ENCODE assay signal across 19 cellular contexts in the genomic region with DNA sequence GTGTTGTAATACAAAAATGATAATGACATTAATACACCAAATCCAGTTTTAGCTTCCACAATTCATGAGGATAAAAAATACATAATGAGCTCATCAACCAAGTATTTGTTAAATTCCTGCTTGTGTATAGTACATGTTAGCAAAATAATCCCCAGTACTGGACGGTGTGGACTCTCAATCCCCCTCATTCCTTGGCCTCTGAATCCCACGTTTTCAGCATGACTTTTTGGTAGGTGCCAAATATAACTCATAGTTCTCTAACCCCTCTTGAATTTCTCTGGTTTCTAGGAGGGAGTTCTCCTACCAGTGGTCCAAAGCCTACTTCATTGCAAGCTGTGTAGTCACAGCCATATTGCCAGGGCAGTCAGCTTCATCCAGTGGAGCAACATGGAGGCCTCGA. TPM values are rescaled to one million over a fixed set of nuclear protein-coding genes. Genes with fewer than 3 reads are reported as not detected.
A peak's percentile ranks its signal among the peaks of the same experiment; 100 is the strongest.
DNase-seq lines count a peak whose midpoint lies in the region; ATAC-seq and TF ChIP-seq lines count a peak whose summit lies in the region.
"Had no signal": no experiment of that assay in that cellular context is flagged by ENCODE, and none has a peak within 500 bp of the region (broad histone marks: within the 10 kb centered on the region; RNA-seq: fewer than 3 reads in every experiment).

No MANE protein-coding gene starts in this region.

- no peak overlapping the region for H2AFZ ChIP-seq in smooth muscle cell (ENCODE audit: low read depth)

- H3K27ac ChIP-seq in smooth muscle cell (ENCODE audit: low read depth) = peak overlapping the region; percentile 47
- H3K27ac ChIP-seq: Peyer's patch had no signal

- TF ChIP-seq CTCF in HFFc6 (IDR thresholded peaks at IDR 0.05) = no peak
- TF ChIP-seq CTCF in fibroblast of villous mesenchyme (IDR thresholded peaks at IDR 0.05; ENCODE audit: insufficient read depth, low read depth, low read length) = no peak
- no peak for TF ChIP-seq CTCF in smooth muscle cell (IDR thresholded peaks at IDR 0.05; ENCODE audit: borderline replicate concordance, insufficient read depth, poor library complexity, severe bottlenecking)

- H3K4me2 ChIP-seq in smooth muscle cell = peak overlapping the region; percentile 60

- H3K79me2 ChIP-seq in smooth muscle cell (ENCODE audit: low read depth) = no peaks in the 10 kb centered on the region

- H3K27me3 ChIP-seq in smooth muscle cell (ENCODE audit: low read depth) = no peaks in the 10 kb centered on the region
- H3K27me3 ChIP-seq: Peyer's patch had no signal

- H3K4me1 ChIP-seq in smooth muscle cell (ENCODE audit: low read depth) = no peaks in the 10 kb centered on the region
- H3K4me1 ChIP-seq: Peyer's patch had no signal

- no peaks in the 10 kb centered on the region for H4K20me1 ChIP-seq in smooth muscle cell (ENCODE audit: low read depth)

- peak overlapping the region; percentile 71 for H3K4me3 Mint-ChIP-seq in HFFc6
- H3K4me3 Mint-ChIP-seq: activated CD4-positive, alpha-beta T cell treated with anti-CD3 and anti-CD28 coated beads, Interleukin-2, amount 10 ng/mL, durations not matched to agents 24 days and 14 days; activated naive CD8-positive, alpha-beta T cell treated with anti-CD3 and anti-CD28 coated beads, Interleukin-2, amount 10 ng/mL, durations not matched to agents 7 days and 5 days; CD4-positive, CD25-positive, alpha-beta regulatory T cell; IgD-negative memory B cell; stimulated activated memory B cell treated with anti-CD40 and anti-IgM and Interleukin-4, amounts not matched to agents 10 μg/mL and 1 μg/mL and 100 μg/mL, for 72 hours had no signal

- ATAC-seq in GM18868 (IDR thresholded peaks at IDR 0.05; ENCODE audit: unreplicated experiment) = no peak

- H3K36me3 ChIP-seq in smooth muscle cell (ENCODE audit: low read depth) = no peaks in the 10 kb centered on the region
- H3K36me3 ChIP-seq: Peyer's patch had no signal

- no peaks in the 10 kb centered on the region for H3K9me3 Mint-ChIP-seq in HFFc6
- H3K9me3 Mint-ChIP-seq: activated CD4-positive, alpha-beta T cell treated with anti-CD3 and anti-CD28 coated beads, Interleukin-2, amount 10 ng/mL, durations not matched to agents 24 days and 14 days; activated naive CD8-positive, alpha-beta T cell treated with anti-CD3 and anti-CD28 coated beads, Interleukin-2, amount 10 ng/mL, durations not matched to agents 7 days and 5 days; IgD-negative memory B cell; stimulated activated memory B cell treated with anti-CD40 and anti-IgM and Interleukin-4, amounts not matched to agents 10 μg/mL and 1 μg/mL and 100 μg/mL, for 72 hours had no signal

- 46% methylated on average over 3 of the region's 3 CpGs for WGBS in smooth muscle cell (ENCODE audit: low lambda C conversion rate)

- no peak overlapping the region for H3K9ac ChIP-seq in smooth muscle cell (ENCODE audit: low read depth)

- DNase-seq in HFFc6 (peak; percentile 11), astrocyte of the hippocampus (ENCODE audit: low read depth, low spot score) (peak; percentile 53), fibroblast of villous mesenchyme (ENCODE audit: low read depth) (peak; percentile 27), smooth muscle cell (lab: John Stamatoyannopoulos, UW; ENCODE audit: unreplicated experiment) (no peak), NCI-H526 treated with DMSO at 0.1 percent for 48 hours (lab: John Stamatoyannopoulos, UW) (no peak), cerebellar cortex (ENCODE audit: low spot score) (no peak)
- DNase-seq: activated CD4-positive, alpha-beta T cell treated with anti-CD3 and anti-CD28 coated beads, Interleukin-2, amount 10 ng/mL, durations not matched to agents 24 days and 14 days; activated naive CD8-positive, alpha-beta T cell treated with anti-CD3 and anti-CD28 coated beads, Interleukin-2, amount 10 ng/mL, durations not matched to agents 7 days and 5 days; activated T-cell treated with anti-CD3 and anti-CD28 coated beads, Interleukin-2, amount 50 U/mL, for 1 hour; CD4-positive, CD25-positive, alpha-beta regulatory T cell; glutamatergic neuron; kidney glomerular epithelial cell; NCI-H1105 treated with DMSO at 0.1 percent for 48 hours; NCI-H510A; Peyer's patch; stimulated activated CD4-positive, alpha-beta T cell treated with anti-CD3 and anti-CD28 coated beads, Interleukin-4, amount 100 ng/mL, for 4 hours had no signal

- no peaks in the 10 kb centered on the region for H3K36me3 Mint-ChIP-seq in HFFc6 (ENCODE audit: low read depth)
- H3K36me3 Mint-ChIP-seq: activated naive CD8-positive, alpha-beta T cell treated with anti-CD3 and anti-CD28 coated beads, Interleukin-2, amount 10 ng/mL, durations not matched to agents 7 days and 5 days; CD4-positive, CD25-positive, alpha-beta regulatory T cell; stimulated activated memory B cell treated with anti-CD40 and anti-IgM and Interleukin-4, amounts not matched to agents 10 μg/mL and 1 μg/mL and 100 μg/mL, for 72 hours had no signal

- H3K4me1 Mint-ChIP-seq in HFFc6 (ENCODE audit: low read depth) = peaks cover 30% of the 10 kb centered on the region
- H3K4me1 Mint-ChIP-seq: activated CD4-positive, alpha-beta T cell treated with anti-CD3 and anti-CD28 coated beads, Interleukin-2, amount 10 ng/mL, durations not matched to agents 24 days and 14 days; activated naive CD8-positive, alpha-beta T cell treated with anti-CD3 and anti-CD28 coated beads, Interleukin-2, amount 10 ng/mL, durations not matched to agents 7 days and 5 days; CD4-positive, CD25-positive, alpha-beta regulatory T cell; IgD-negative memory B cell; stimulated activated memory B cell treated with anti-CD40 and anti-IgM and Interleukin-4, amounts not matched to agents 10 μg/mL and 1 μg/mL and 100 μg/mL, for 72 hours had no signal

- H3F3A ChIP-seq in smooth muscle cell (ENCODE audit: low read depth) = no peaks in the 10 kb centered on the region

- H3K9me3 ChIP-seq in smooth muscle cell (replicated peaks; ENCODE audit: low read depth) = no peaks in the 10 kb centered on the region
- H3K9me3 ChIP-seq: Peyer's patch had no signal

- H3K4me3 ChIP-seq in fibroblast of villous mesenchyme (ENCODE audit: low read depth, low read length) = no peak overlapping the region
- H3K4me3 ChIP-seq in smooth muscle cell = no peak overlapping the region
- H3K4me3 ChIP-seq: Peyer's patch had no signal

- peak overlapping the region; percentile 88 for H3K27ac Mint-ChIP-seq in HFFc6
- H3K27ac Mint-ChIP-seq: activated CD4-positive, alpha-beta T cell treated with anti-CD3 and anti-CD28 coated beads, Interleukin-2, amount 10 ng/mL, durations not matched to agents 24 days and 14 days; activated naive CD8-positive, alpha-beta T cell treated with anti-CD3 and anti-CD28 coated beads, Interleukin-2, amount 10 ng/mL, durations not matched to agents 7 days and 5 days; IgD-negative memory B cell; stimulated activated memory B cell treated with anti-CD40 and anti-IgM and Interleukin-4, amounts not matched to agents 10 μg/mL and 1 μg/mL and 100 μg/mL, for 72 hours had no signal

- H3K27me3 Mint-ChIP-seq in HFFc6 (ENCODE audit: insufficient read depth) = no peaks in the 10 kb centered on the region; the same call in 1 of the 2 replicates
- H3K27me3 Mint-ChIP-seq: IgD-negative memory B cell; stimulated activated memory B cell treated with anti-CD40 and anti-IgM and Interleukin-4, amounts not matched to agents 10 μg/mL and 1 μg/mL and 100 μg/mL, for 72 hours had no signal

RNA-seq across cellular contexts. Expression of gene EPS8, which starts 41.4 kb away (rescaled TPM):
- total RNA-seq in HFFc6 (2021; fragmentation: NEBNext Ultra II Directional; extraction: Animal tissue kit (Norgen Biotek cat#: 25700)) = 10 to 100 TPM; 46.1 to 50.7 (median 46.6) TPM
- total RNA-seq in fibroblast of villous mesenchyme (79.9 and 100 TPM in 2 replicates), smooth muscle cell (44.1 and 68.3 TPM in 2 replicates)
- polyA plus RNA-seq in smooth muscle cell = 22.9 and 27.5 TPM in 2 replicates

RNA-seq across cellular contexts. Expression of gene STRAP, which starts 51.6 kb away (rescaled TPM):
- 100 to 1,000 TPM; 179 to 208 (median 193) TPM for total RNA-seq in HFFc6 (2021; fragmentation: NEBNext Ultra II Directional; extraction: Animal tissue kit (Norgen Biotek cat#: 25700))
- 93.3 and 95.0 TPM in 2 replicates for total RNA-seq in fibroblast of villous mesenchyme
- 172 and 187 TPM in 2 replicates for total RNA-seq in smooth muscle cell
- polyA plus RNA-seq in smooth muscle cell = 225 and 241 TPM in 2 replicates

Comparison
In these comparisons a context has a peak if more than half of its experiments do, and no peak if none do; other contexts are left out.
1. DNase-seq: peak in HFFc6 (single experiment), astrocyte of the hippocampus (single experiment) and fibroblast of villous mesenchyme (single experiment); none in smooth muscle cell (single experiment), NCI-H526 treated with DMSO at 0.1 percent for 48 hours (single experiment) and cerebellar cortex (single experiment).